Comparison of ENCODE assay signal across 1 cellular context in genomic region chr20:46089338-46090094, GRCh38.
TF ChIP-seq lines count a peak whose summit lies in the region.

TSS of gene NCOA5 (minus strand) at chr20:46089962. CDS start at chr20:46079424, 10,538 bp downstream.

TF ChIP-seq in HepG2, 621 proteins besides CTCF, POLR2A, EP300 and RAD21 (continued from another document and continues in another):
- no peak for TF ChIP-seq AKNA (CRISPR knock-in tag; IDR thresholded peaks at IDR 0.05; ENCODE audit: borderline replicate concordance)
- TF ChIP-seq HIVEP1 (CRISPR knock-in tag; IDR thresholded peaks at IDR 0.05) = peak; percentile 6; the same call in 1 of the 2 replicates
- no peak for TF ChIP-seq NCOR1 (IDR thresholded peaks at IDR 0.05; ENCODE audit: borderline replicate concordance, low read length)
- TF ChIP-seq KDM1A (CRISPR knock-in tag; IDR thresholded peaks at IDR 0.05) = no peak
- TF ChIP-seq GTF3A (CRISPR knock-in tag; conservative IDR thresholded peaks at IDR 0.05) = peak; percentile 97
- TF ChIP-seq REL (CRISPR knock-in tag; conservative IDR thresholded peaks at IDR 0.05) = 0 out of 2 replicates have a peak, but pooled peaks have one; percentile 85
- 0 out of 2 replicates have a peak, but pooled peaks have one; percentile 19 for TF ChIP-seq GATAD2A (CRISPR knock-in tag; IDR thresholded peaks at IDR 0.05)
- peak; percentile 97 for TF ChIP-seq E2F1 (CRISPR knock-in tag; IDR thresholded peaks at IDR 0.05)
- peak; percentile 57 for TF ChIP-seq CBX1 (IDR thresholded peaks at IDR 0.05; ENCODE audit: low read depth)
- TF ChIP-seq KLF12 (CRISPR knock-in tag; IDR thresholded peaks at IDR 0.05; ENCODE audit: borderline replicate concordance) = peak; percentile 97
- TF ChIP-seq KLF6 (CRISPR knock-in tag; IDR thresholded peaks at IDR 0.05) = peak; percentile 99
- no peak for TF ChIP-seq ZNF652 (CRISPR knock-in tag; IDR thresholded peaks at IDR 0.05; ENCODE audit: borderline replicate concordance, low read depth)
- no peak; the same call in 1 of the 2 replicates for TF ChIP-seq ZBTB44 (CRISPR knock-in tag; IDR thresholded peaks at IDR 0.05)
- peak; percentile 98 for TF ChIP-seq IKZF5 (CRISPR knock-in tag; IDR thresholded peaks at IDR 0.05)
- TF ChIP-seq SRSF1 (optimal IDR thresholded peaks at IDR 0.05; ENCODE audit: low read depth, low read length) = peak; percentile 85
- peak; percentile 77; the same call in 1 of the 2 replicates for TF ChIP-seq ZNF138 (CRISPR knock-in tag; IDR thresholded peaks at IDR 0.05; ENCODE audit: low read depth)
- TF ChIP-seq ZSCAN30 (CRISPR knock-in tag; IDR thresholded peaks at IDR 0.05) = peak; percentile 73; the same call in 1 of the 2 replicates
- TF ChIP-seq ZNF136 (CRISPR knock-in tag; IDR thresholded peaks at IDR 0.05; ENCODE audit: low read depth) = 0 out of 2 replicates have a peak, but pooled peaks have one; percentile 57
- peak; percentile 83 for TF ChIP-seq HNRNPH1 (optimal IDR thresholded peaks at IDR 0.05; ENCODE audit: low read depth, low read length)
- TF ChIP-seq ZNF3 (CRISPR knock-in tag; IDR thresholded peaks at IDR 0.05) = peak; percentile 15; the same call in 1 of the 2 replicates
- no peak for TF ChIP-seq ZNF790 (CRISPR knock-in tag; IDR thresholded peaks at IDR 0.05; ENCODE audit: borderline replicate concordance)
- TF ChIP-seq BATF2 (CRISPR knock-in tag; IDR thresholded peaks at IDR 0.05) = peak; percentile 89
- TF ChIP-seq CHCHD3 (CRISPR knock-in tag; IDR thresholded peaks at IDR 0.05) = peak; percentile 93
- peak; percentile 51; the same call in 1 of the 2 replicates for TF ChIP-seq ZNF362 (CRISPR knock-in tag; IDR thresholded peaks at IDR 0.05; ENCODE audit: borderline replicate concordance)
- TF ChIP-seq TMF1 (CRISPR knock-in tag; IDR thresholded peaks at IDR 0.05; ENCODE audit: low read depth) = peak; percentile 99
- TF ChIP-seq NFIC (IDR thresholded peaks at IDR 0.05; ENCODE audit: low read length) = no peak
- peak; percentile 97 for TF ChIP-seq CREB3 (CRISPR knock-in tag; IDR thresholded peaks at IDR 0.05)
- no peak for TF ChIP-seq ZNF75D (CRISPR knock-in tag; IDR thresholded peaks at IDR 0.05; ENCODE audit: borderline replicate concordance)
- no peak for TF ChIP-seq FOSL1 (CRISPR knock-in tag; IDR thresholded peaks at IDR 0.05; ENCODE audit: borderline replicate concordance)
- peak; percentile 95 for TF ChIP-seq ZNF770 (CRISPR knock-in tag; IDR thresholded peaks at IDR 0.05)
- peak; percentile 99 for TF ChIP-seq ZNF777 (CRISPR knock-in tag; IDR thresholded peaks at IDR 0.05)
- TF ChIP-seq RNF2 (conservative IDR thresholded peaks at IDR 0.05; ENCODE audit: low read depth) = peak; percentile 100
- peak; percentile 74 for TF ChIP-seq ZNF530 (CRISPR knock-in tag; IDR thresholded peaks at IDR 0.05; ENCODE audit: low read depth)
- peak; percentile 47; the same call in 1 of the 2 replicates for TF ChIP-seq HNF4A (CRISPR knock-in tag; IDR thresholded peaks at IDR 0.05)
- TF ChIP-seq ZNF784 (CRISPR knock-in tag; IDR thresholded peaks at IDR 0.05; ENCODE audit: borderline replicate concordance) = peak; percentile 99
- TF ChIP-seq ZMYM2 (CRISPR knock-in tag; IDR thresholded peaks at IDR 0.05) = peak; percentile 94
- TF ChIP-seq NFKBIZ (CRISPR knock-in tag; IDR thresholded peaks at IDR 0.05) = no peak
- TF ChIP-seq ELK4 (CRISPR knock-in tag; IDR thresholded peaks at IDR 0.05; ENCODE audit: borderline replicate concordance) = peak; percentile 58; the same call in 1 of the 2 replicates
- peak; percentile 40 for TF ChIP-seq PTBP1 (IDR thresholded peaks at IDR 0.05; ENCODE audit: low read depth, low read length, poor library complexity, severe bottlenecking)
- peak; percentile 71 for TF ChIP-seq ZNF292 (CRISPR knock-in tag; IDR thresholded peaks at IDR 0.05; ENCODE audit: borderline replicate concordance, low read depth)
- no peak for TF ChIP-seq PRDM4 (CRISPR knock-in tag; IDR thresholded peaks at IDR 0.05; ENCODE audit: borderline replicate concordance)
- TF ChIP-seq HOXD1 (CRISPR knock-in tag; IDR thresholded peaks at IDR 0.05) = peak; percentile 94
- peak; percentile 89 for TF ChIP-seq FOXA3 (CRISPR knock-in tag; IDR thresholded peaks at IDR 0.05)
- TF ChIP-seq HOXA5 (CRISPR knock-in tag; IDR thresholded peaks at IDR 0.05) = peak; percentile 69; the same call in 1 of the 2 replicates
